20 cellular contexts compared by ENCODE assay signal in genomic region chr6:159682265-159682664, GRCh38. TPM values are rescaled to one million over a fixed set of nuclear protein-coding genes. Genes with fewer than 3 reads are reported as not detected.
A peak's percentile ranks its signal among the peaks of the same experiment; 100 is the strongest.
DNase-seq lines count a peak whose midpoint lies in the region; ATAC-seq, FAIRE-seq and TF ChIP-seq lines count a peak whose summit lies in the region.
"Had no signal": no experiment of that assay in that cellular context is flagged by ENCODE, and none has a peak within 500 bp of the region (broad histone marks: within the 10 kb centered on the region; RNA-seq: fewer than 3 reads in every experiment).

No MANE protein-coding gene starts in this region.

- H3K36me3 ChIP-seq in HepG2 (replicated peaks in 1 of 2; ENCODE audit: control insufficient read depth in 1 of 2, insufficient read depth in 2 of 2, low read length in 2 of 2): peaks cover 21 to 71% of the 10 kb centered on the region in 2 experiments
- peaks cover 6 to 76% (median 32%) of the 10 kb centered on the region in 4 donors for H3K36me3 ChIP-seq in right lobe of liver
- peaks cover 3% of the 10 kb centered on the region; the same call in 1 of the 2 replicates for H3K36me3 ChIP-seq in MM.1S (replicated peaks; ENCODE audit: insufficient read depth, low read length)
- H3K36me3 ChIP-seq in Karpas-422 (ENCODE audit: insufficient read depth, low read length): peaks cover 47% of the 10 kb centered on the region; the same call in 1 of the 2 replicates

- H4K20me1 ChIP-seq in HepG2 (ENCODE audit: insufficient read depth, low read length) (peaks cover 29% of the 10 kb centered on the region), MM.1S (ENCODE audit: insufficient read depth, low read length) (no peaks in the 10 kb centered on the region), Karpas-422 (ENCODE audit: insufficient read depth, low read depth, low read length) (no peaks in the 10 kb centered on the region)

- H3K4me1 ChIP-seq in HepG2 (ENCODE audit: insufficient read depth, low read length) (peaks cover 29% of the 10 kb centered on the region), right lobe of liver (peaks cover 0 to 46% (median 13%) of the 10 kb centered on the region in 4 donors), MM.1S (ENCODE audit: low read length) (no peaks in the 10 kb centered on the region), Karpas-422 (ENCODE audit: low read length) (no peaks in the 10 kb centered on the region)
- H3K4me1 ChIP-seq: HAP-1 had no signal

- no TSS peak for BruUV-seq in HepG2 (replicated peaks; lab: Mats Ljungman, UMichigan)

- H3K9me3 ChIP-seq in HepG2 (ENCODE audit: low read length) (no peaks in the 10 kb centered on the region), right lobe of liver (no peaks in the 10 kb centered on the region), MM.1S (replicated peaks; ENCODE audit: insufficient read depth, low read length) (no peaks in the 10 kb centered on the region), Karpas-422 (ENCODE audit: low read length) (no peaks in the 10 kb centered on the region)
- H3K9me3 ChIP-seq: HAP-1, heart right ventricle, vagina had no signal

- no peak overlapping the region for H3K4me3 ChIP-seq in HepG2 (replicated peaks in 1 of 3; ENCODE audit: insufficient read depth in 1 of 3, low read depth in 2 of 3, low read length in 3 of 3)
- no peak overlapping the region for H3K4me3 ChIP-seq in right lobe of liver
- H3K4me3 ChIP-seq in MM.1S (ENCODE audit: low read length): no peak overlapping the region
- H3K4me3 ChIP-seq in Karpas-422 (ENCODE audit: low read length): no peak overlapping the region
- H3K4me3 ChIP-seq: dorsolateral prefrontal cortex, HAP-1, heart right ventricle, vagina had no signal

- CTCF ChIA-PET in HepG2 (lab: Yijun Ruan, JAX; ENCODE audit: low intra/inter-chr PET ratio, low total read pairs): no interaction called here

- DNase-seq in HepG2 (ENCODE audit: low spot score) (no peak), right lobe of liver (no peak), MM.1S (peak; percentile 8), fibroblast of peridontal ligament (ENCODE audit: extremely low read depth) (peak; percentile 34), cerebellum (ENCODE audit: low spot score) (no peak), Karpas-422 (no peak), SHP77 (lab: John Stamatoyannopoulos, UW) (no peak)
- DNase-seq: activated B cell treated with CpG ODN at 0.5 μM for 24 hours; dorsolateral prefrontal cortex; foreskin keratinocyte; heart right ventricle; NCI-H2081 treated with DMSO at 0.1 percent for 48 hours; NCI-H446; nucleus accumbens; small intestine; stimulated activated CD4-positive, alpha-beta T cell treated with anti-CD3 and anti-CD28 coated beads, Interleukin-2, amount 100 ng/mL, for 24 hours had no signal

- no peaks in the 10 kb centered on the region for H3F3A ChIP-seq in MM.1S (ENCODE audit: insufficient read depth, low read length)

- intact Hi-C loops in HepG2 (cut with micrococcal nuclease; ENCODE audit: unreplicated experiment): no loop called here
- intact Hi-C loops in right lobe of liver (cut with DNase I): no loop called here

- no peak for ATAC-seq in HepG2
- no peak for ATAC-seq in right lobe of liver
- ATAC-seq: foreskin keratinocyte, heart right ventricle had no signal

- no peaks in the 10 kb centered on the region for H3K9me2 ChIP-seq in MM.1S (replicated peaks; ENCODE audit: insufficient read depth, low read length)
- H3K9me2 ChIP-seq in Karpas-422 (replicated peaks; ENCODE audit: insufficient read depth, low read length): no peaks in the 10 kb centered on the region

- TF ChIP-seq POLR2A in HepG2 (IDR thresholded peaks at IDR 0.05; ENCODE audit: insufficient read depth in 1 of 2, low read depth in 2 of 2, low read length in 2 of 2) (no peak), right lobe of liver (IDR thresholded peaks at IDR 0.05) (no peak)

- TF ChIP-seq RAD21 in HepG2 (CRISPR knock-in tag; IDR thresholded peaks at IDR 0.05): no peak

- H3K79me2 ChIP-seq in HepG2 (ENCODE audit: insufficient read depth, low read length) (peaks cover 27% of the 10 kb centered on the region), MM.1S (ENCODE audit: low read length) (no peaks in the 10 kb centered on the region), Karpas-422 (ENCODE audit: low read length) (peaks cover 10% of the 10 kb centered on the region)

- H2AFZ ChIP-seq in HepG2 (ENCODE audit: low read length) (no peak overlapping the region), MM.1S (ENCODE audit: low read length) (no peak overlapping the region), Karpas-422 (ENCODE audit: low read length) (no peak overlapping the region)

- H3K27ac ChIP-seq in HepG2 (ENCODE audit: extremely low read length, insufficient read depth, low read length): no peak overlapping the region
- H3K27ac ChIP-seq in right lobe of liver: no peak overlapping the region
- H3K27ac ChIP-seq in MM.1S (ENCODE audit: low read length): no peak overlapping the region
- H3K27ac ChIP-seq in Karpas-422 (ENCODE audit: low read length): no peak overlapping the region
- H3K27ac ChIP-seq: dorsolateral prefrontal cortex, epithelial cell of prostate, foreskin keratinocyte, RWPE1, vagina had no signal

- 96% methylated on average over 3 of the region's 3 CpGs for WGBS in HepG2 (ENCODE audit: low lambda C conversion rate)
- 73% methylated on average over 3 of the region's 3 CpGs for WGBS in right lobe of liver (ENCODE audit: insufficient coverage, low coverage, low lambda C conversion rate, missing lambda C conversion rate)

- TF ChIP-seq EP300 in HepG2 (IDR thresholded peaks at IDR 0.05; ENCODE audit: low read depth in 2 of 2, low read length in 2 of 2) (no peak), HepG2 (CRISPR knock-in tag; IDR thresholded peaks at IDR 0.05; ENCODE audit: borderline replicate concordance) (no peak)

- H3K9ac ChIP-seq in HepG2 (ENCODE audit: insufficient read depth, low read depth, low read length) (no peak overlapping the region), MM.1S (ENCODE audit: low read length) (no peak overlapping the region), Karpas-422 (ENCODE audit: low read length) (no peak overlapping the region)

- no peaks in the 10 kb centered on the region for H3K27me3 ChIP-seq in HepG2 (ENCODE audit: control insufficient read depth in 1 of 2, insufficient read depth in 2 of 2, low read length in 2 of 2)
- H3K27me3 ChIP-seq in right lobe of liver: no peaks in the 10 kb centered on the region
- no peaks in the 10 kb centered on the region for H3K27me3 ChIP-seq in MM.1S (replicated peaks; ENCODE audit: insufficient read depth, low read length)
- no peaks in the 10 kb centered on the region for H3K27me3 ChIP-seq in Karpas-422 (ENCODE audit: low read length)
- H3K27me3 ChIP-seq: dorsolateral prefrontal cortex, foreskin keratinocyte, heart right ventricle, vagina had no signal

- POLR2A ChIA-PET in HepG2 (lab: Yijun Ruan, JAX): interaction anchor here (1.1 to 2.7 kb wide), 5 partner anchors 9 to 107 kb away, joined by 3 to 14 read pairs (median 4); partner anchors contain the start of genes ACAT2, SOD2, TCP1 and WTAP

- in situ Hi-C loops in HepG2 (cut with HindIII; ENCODE audit: extremely low pct_ligation_motif_present, low pct_unique_long_range_greater_than_20kb): no loop called here

- FAIRE-seq in HepG2 (lab: Jason Lieb, UNC): no peak
- FAIRE-seq: small intestine had no signal

- TF ChIP-seq CTCF in HepG2 (CRISPR knock-in tag; IDR thresholded peaks at IDR 0.05): no peak
- TF ChIP-seq CTCF in right lobe of liver (IDR thresholded peaks at IDR 0.05): no peak
- no peak for TF ChIP-seq CTCF in MM.1S (IDR thresholded peaks at IDR 0.05; ENCODE audit: low read length)

- no peak overlapping the region for H3K4me2 ChIP-seq in HepG2 (ENCODE audit: low read depth, low read length)
- H3K4me2 ChIP-seq in MM.1S (ENCODE audit: low read depth, low read length): no peak overlapping the region
- no peak overlapping the region for H3K4me2 ChIP-seq in Karpas-422 (ENCODE audit: low read depth, low read length, poor library complexity, severe bottlenecking)

RNA-seq across cellular contexts. Expression of gene SOD2, which starts 10.8 kb away (rescaled TPM):
- total RNA-seq in HepG2 (2016; rRNA removed; fragmentation: Illumina TruSeq; extraction: Trizol): 304 and 480 TPM in 2 replicates
- 45.4 and 49.6 TPM in 2 replicates for total RNA-seq in HepG2 (2016; cell fraction: cytosol; rRNA removed; fragmentation: Illumina TruSeq; extraction: Trizol; ENCODE audit: low read depth)
- total RNA-seq in HepG2 (2016; cell fraction: insoluble cytoplasmic fraction; rRNA removed; fragmentation: Illumina TruSeq; extraction: Trizol): 318 and 477 TPM in 2 replicates
- 107 and 113 TPM in 2 replicates for total RNA-seq in HepG2 (2016; cell fraction: membrane; rRNA removed; fragmentation: Illumina TruSeq; extraction: Trizol)
- 139 and 147 TPM in 2 replicates for total RNA-seq in HepG2 (2016; cell fraction: nucleus; rRNA removed; fragmentation: Illumina TruSeq; extraction: Trizol)
- 309 and 347 TPM in 2 replicates for polyA plus RNA-seq in HepG2 (2011; rRNA removed)
- polyA plus RNA-seq in HepG2 (2011; cell fraction: cytosol; rRNA removed): 344 and 402 TPM in 2 replicates
- polyA plus RNA-seq in HepG2 (2011; cell fraction: nucleus; rRNA removed): 137 and 170 TPM in 2 replicates
- 224 and 410 TPM in 2 replicates for polyA plus RNA-seq in HepG2 (2012)
- polyA plus RNA-seq in HepG2 (2016; cell fraction: cytosol; fragmentation: Illumina TruSeq; extraction: Trizol; ENCODE audit: low read depth): 49.9 and 50.9 TPM in 2 replicates
- 348 and 371 TPM in 2 replicates for polyA plus RNA-seq in HepG2 (2016; cell fraction: insoluble cytoplasmic fraction; fragmentation: Illumina TruSeq; extraction: Trizol; ENCODE audit: low read depth)
- polyA plus RNA-seq in HepG2 (2016; cell fraction: membrane; fragmentation: Illumina TruSeq; extraction: Trizol; ENCODE audit: low read depth): 68.6 and 72.0 TPM in 2 replicates
- 136 and 146 TPM in 2 replicates for polyA plus RNA-seq in HepG2 (2016; cell fraction: nucleus; fragmentation: Illumina TruSeq; extraction: Trizol; ENCODE audit: insufficient read depth, low read depth)
- 155 and 334 TPM in 2 replicates for polyA minus RNA-seq in HepG2 (2011; rRNA and poly(A)+ RNA removed; ENCODE audit: low replicate concordance)
- 233 and 325 TPM in 2 replicates for polyA minus RNA-seq in HepG2 (2011; cell fraction: cytosol; rRNA and poly(A)+ RNA removed)
- 105 and 146 TPM in 2 replicates for polyA minus RNA-seq in HepG2 (2011; cell fraction: nucleus; rRNA and poly(A)+ RNA removed)
- total RNA-seq in right lobe of liver: 1,000 to 10,000 TPM in 3 of 6 experiments, 100 to 1,000 TPM in 3; 606 to 3,254 (median 1,720) TPM
- 45.4 TPM for total RNA-seq in cerebellum
- 41.0 and 49.6 TPM in 2 replicates for total RNA-seq in Karpas-422 (2014; rRNA removed; shearing (Covaris generic); ENCODE audit: low replicate concordance)

RNA-seq across cellular contexts. Expression of gene WTAP, which starts 45.0 kb away (rescaled TPM):
- total RNA-seq in HepG2 (2016; rRNA removed; fragmentation: Illumina TruSeq; extraction: Trizol) (167 and 203 TPM in 2 replicates), right lobe of liver (10 to 100 TPM; 21.1 to 64.3 (median 37.6) TPM), cerebellum (109 TPM)
- total RNA-seq in HepG2 (2016; cell fraction: cytosol; rRNA removed; fragmentation: Illumina TruSeq; extraction: Trizol; ENCODE audit: low read depth): 67.7 and 76.4 TPM in 2 replicates
- total RNA-seq in HepG2 (2016; cell fraction: insoluble cytoplasmic fraction; rRNA removed; fragmentation: Illumina TruSeq; extraction: Trizol): 167 and 194 TPM in 2 replicates
- 157 and 172 TPM in 2 replicates for total RNA-seq in HepG2 (2016; cell fraction: membrane; rRNA removed; fragmentation: Illumina TruSeq; extraction: Trizol)
- total RNA-seq in HepG2 (2016; cell fraction: nucleus; rRNA removed; fragmentation: Illumina TruSeq; extraction: Trizol): 123 and 137 TPM in 2 replicates
- polyA plus RNA-seq in HepG2 (2011; rRNA removed): 29.4 and 31.6 TPM in 2 replicates
- polyA plus RNA-seq in HepG2 (2011; cell fraction: cytosol; rRNA removed): 14.5 and 23.5 TPM in 2 replicates
- 34.9 and 43.6 TPM in 2 replicates for polyA plus RNA-seq in HepG2 (2011; cell fraction: nucleus; rRNA removed)
- 82.9 and 92.4 TPM in 2 replicates for polyA plus RNA-seq in HepG2 (2012)
- 82.6 and 108 TPM in 2 replicates for polyA plus RNA-seq in HepG2 (2016; cell fraction: cytosol; fragmentation: Illumina TruSeq; extraction: Trizol; ENCODE audit: low read depth)
- 194 and 196 TPM in 2 replicates for polyA plus RNA-seq in HepG2 (2016; cell fraction: insoluble cytoplasmic fraction; fragmentation: Illumina TruSeq; extraction: Trizol; ENCODE audit: low read depth)
- 129 and 154 TPM in 2 replicates for polyA plus RNA-seq in HepG2 (2016; cell fraction: membrane; fragmentation: Illumina TruSeq; extraction: Trizol; ENCODE audit: low read depth)
- polyA plus RNA-seq in HepG2 (2016; cell fraction: nucleus; fragmentation: Illumina TruSeq; extraction: Trizol; ENCODE audit: insufficient read depth, low read depth): 169 and 179 TPM in 2 replicates
- polyA minus RNA-seq in HepG2 (2011; rRNA and poly(A)+ RNA removed; ENCODE audit: low replicate concordance): 21.5 and 32.6 TPM in 2 replicates
- polyA minus RNA-seq in HepG2 (2011; cell fraction: cytosol; rRNA and poly(A)+ RNA removed): 22.7 and 30.4 TPM in 2 replicates
- 131 and 155 TPM in 2 replicates for polyA minus RNA-seq in HepG2 (2011; cell fraction: nucleus; rRNA and poly(A)+ RNA removed)
- total RNA-seq in Karpas-422 (2014; rRNA removed; shearing (Covaris generic); ENCODE audit: low replicate concordance): 86.1 and 87.6 TPM in 2 replicates

Comparison
In these comparisons a context has a peak if more than half of its experiments do, and no peak if none do; other contexts are left out.
1. DNase-seq: peak in MM.1S (single experiment) and fibroblast of peridontal ligament (single experiment); none in HepG2 (single experiment), right lobe of liver (0 of 3), cerebellum (single experiment), Karpas-422 (single experiment) and SHP77 (0 of 2).